Comparison of ENCODE assay signal across 9 cellular contexts in genomic region chr18:22703883-22704626, GRCh38.
A peak's percentile ranks its signal among the peaks of the same experiment; 100 is the strongest.
DNase-seq lines count a peak whose midpoint lies in the region; ATAC-seq, FAIRE-seq and TF ChIP-seq lines count a peak whose summit lies in the region.
"Had no signal": no experiment of that assay in that cellular context is flagged by ENCODE, and none has a peak within 500 bp of the region (broad histone marks: within the 10 kb centered on the region; RNA-seq: fewer than 3 reads in every experiment).

No MANE protein-coding gene starts in this region.

- H3K4me1 Mint-ChIP-seq in Caco-2 (ENCODE audit: low read depth, unreplicated experiment) (peaks cover 13% of the 10 kb centered on the region), progenitor cell of endocrine pancreas (ENCODE audit: low read depth) (no peaks in the 10 kb centered on the region)

- H3K27ac Mint-ChIP-seq in Caco-2 (ENCODE audit: unreplicated experiment), result no peak overlapping the region
- no peak overlapping the region for H3K27ac Mint-ChIP-seq in progenitor cell of endocrine pancreas
- H3K27ac Mint-ChIP-seq: T-helper 1 cell treated with Interleukin-12 subunit alpha and Interleukin-12 subunit beta and Interleukin-4 antibody, amounts not matched to agents 30 μg/mL and 1 μg/mL, for 36 hours had no signal

- H3K9me3 Mint-ChIP-seq in Caco-2 (ENCODE audit: unreplicated experiment), result peaks cover 10% of the 10 kb centered on the region
- peaks cover 3% of the 10 kb centered on the region for H3K9me3 Mint-ChIP-seq in progenitor cell of endocrine pancreas (ENCODE audit: low read depth)
- H3K9me3 Mint-ChIP-seq: T-helper 1 cell treated with Interleukin-12 subunit alpha and Interleukin-12 subunit beta and Interleukin-4 antibody, amounts not matched to agents 30 μg/mL and 1 μg/mL, for 36 hours had no signal

- H3K36me3 Mint-ChIP-seq in Caco-2 (ENCODE audit: insufficient read depth, unreplicated experiment), result no peaks in the 10 kb centered on the region
- H3K36me3 Mint-ChIP-seq in progenitor cell of endocrine pancreas (ENCODE audit: insufficient read depth), result no peaks in the 10 kb centered on the region

- peak; percentile 28 for FAIRE-seq in GM19239 (lab: Jason Lieb, UNC)
- FAIRE-seq in frontal cortex (lab: Jason Lieb, UNC), result peak; percentile 8

- no peaks in the 10 kb centered on the region for H3K36me3 ChIP-seq in Caco-2 (ENCODE audit: control insufficient read depth, insufficient read depth, low read length)

- no peak for ATAC-seq in GM19395 (IDR thresholded peaks at IDR 0.05; ENCODE audit: unreplicated experiment)

- no peak overlapping the region for H3K4me3 ChIP-seq in Caco-2 (ENCODE audit: low read depth, low read length)

- CTCF ChIA-PET in Caco-2 (lab: Charles Lee), result no interaction called here

- intact Hi-C loops in Caco-2 (cut with micrococcal nuclease; ENCODE audit: unreplicated experiment), result loop anchor here (10.0 kb wide), 1 partner anchor 99 kb away; no protein-coding TSS in a partner anchor

- H3K27me3 Mint-ChIP-seq in Caco-2 (ENCODE audit: insufficient read depth, unreplicated experiment), result no peaks in the 10 kb centered on the region
- H3K27me3 Mint-ChIP-seq in progenitor cell of endocrine pancreas, result no peaks in the 10 kb centered on the region

- H3K4me3 Mint-ChIP-seq in Caco-2 (ENCODE audit: unreplicated experiment), result no peak overlapping the region
- no peak overlapping the region for H3K4me3 Mint-ChIP-seq in progenitor cell of endocrine pancreas (ENCODE audit: low read depth)
- H3K4me3 Mint-ChIP-seq: T-helper 1 cell treated with Interleukin-12 subunit alpha and Interleukin-12 subunit beta and Interleukin-4 antibody, amounts not matched to agents 30 μg/mL and 1 μg/mL, for 36 hours had no signal

- peak in 1 of 2 experiments; percentile 56 for DNase-seq in Caco-2
- DNase-seq in GM19239 (ENCODE audit: insufficient read length, low spot score), result peak; percentile 36
- peak; percentile 44 to 55 for DNase-seq in Kasumi-1 (lab: John Stamatoyannopoulos, UW)
- peak; percentile 53 for DNase-seq in SW480 (ENCODE audit: low spot score)
- DNase-seq in frontal cortex (ENCODE audit: low spot score in 2 of 2), result peak; percentile 19 to 48
- no peak for DNase-seq in progenitor cell of endocrine pancreas (ENCODE audit: low spot score, unreplicated experiment)
- no peak for DNase-seq in activated naive CD4-positive, alpha-beta T cell (lab: John Stamatoyannopoulos, UW)

- POLR2A ChIA-PET in Caco-2 (lab: Charles Lee), result no interaction called here

- TF ChIP-seq CTCF in Caco-2 (IDR thresholded peaks at IDR 0.05; ENCODE audit: insufficient read depth in 1 of 2, low read depth in 1 of 2, low read length in 1 of 2, severe bottlenecking in 1 of 2, unreplicated experiment in 1 of 2) (peak; percentile 60 to 63), progenitor cell of endocrine pancreas (IDR thresholded peaks at IDR 0.05; ENCODE audit: unreplicated experiment) (peak; percentile 82)

- H3K27me3 ChIP-seq in Caco-2 (replicated peaks; ENCODE audit: control insufficient read depth, insufficient read depth, low read length), result no peaks in the 10 kb centered on the region

- H3K4me1 ChIP-seq in Caco-2, result peaks cover 12% of the 10 kb centered on the region; the same call in 1 of the 2 replicates

- H3K9me3 ChIP-seq in Caco-2, result no peaks in the 10 kb centered on the region; the same call in 1 of the 2 replicates

- BruUV-seq in Caco-2 (replicated peaks; lab: Mats Ljungman, UMichigan), result no TSS peak

Comparison
In these comparisons a context has a peak if more than half of its experiments do, and no peak if none do; other contexts are left out.
1. DNase-seq: peak in GM19239 (single experiment), Kasumi-1 (2 of 2), SW480 (single experiment) and frontal cortex (2 of 2); none in progenitor cell of endocrine pancreas (single experiment) and activated naive CD4-positive, alpha-beta T cell (0 of 4).